ENCODE assay signal across 21 cellular contexts in genomic region chr11:122048401-122048800, GRCh38.
"Had no signal": no experiment of that assay in that cellular context is flagged by ENCODE, and none has a peak within 500 bp of the region (broad histone marks: within the 10 kb centered on the region; RNA-seq: fewer than 3 reads in every experiment).

No MANE protein-coding gene starts in this region.

- H3K27me3 ChIP-seq: foreskin keratinocyte, left lung, right atrium auricular region, transverse colon, uterus had no signal

- ATAC-seq: foreskin keratinocyte; left lung; naive thymus-derived CD8-positive, alpha-beta T cell; stimulated activated effector memory CD8-positive, alpha-beta T cell treated with anti-CD3 and anti-CD28 coated beads, Interleukin-12 subunit alpha, Interleukin-12 subunit beta, amount 100 ng/mL, for 72 hours; stimulated activated naive CD8-positive, alpha-beta T cell treated with anti-CD3 and anti-CD28 coated beads, Interleukin-15, amount 100 ng/mL, for 72 hours had no signal

- H3K9me3 ChIP-seq: uterus had no signal

- DNase-seq: activated CD4-positive, alpha-beta T cell treated with anti-CD3 and anti-CD28 coated beads for 1 hour; activated CD4-positive, alpha-beta T cell treated with anti-CD3 and anti-CD28 coated beads, Interleukin-2, amount 50 U/mL, for 1 hour; activated gamma-delta T cell treated with Interleukin-2 at 50 U/mL for 16 hours; activated T-cell treated with anti-CD3 and anti-CD28 coated beads, Interleukin-2, amount 50 U/mL, for 1 hour; cerebellar nuclear complex; endodermal cell; foreskin keratinocyte; immature natural killer cell; kidney glomerular epithelial cell; left lung; naive thymus-derived CD8-positive, alpha-beta T cell; stimulated activated CD4-positive, alpha-beta T cell treated with anti-CD3 and anti-CD28 coated beads, Interleukin-2, amount 100 ng/mL, for 24 hours; stimulated activated naive CD8-positive, alpha-beta T cell treated with anti-CD3 and anti-CD28 coated beads, Interleukin-15, amount 100 ng/mL, for 72 hours; transverse colon; uterus; WERI-Rb-1 had no signal

- H3K36me3 ChIP-seq: left lung, right atrium auricular region, transverse colon, uterus, WERI-Rb-1 had no signal

- H3K4me3 ChIP-seq: coronary artery, left lung, right atrium auricular region, skin epidermis, transverse colon, uterus had no signal

- H3K4me1 ChIP-seq: left lung, right atrium auricular region, transverse colon, uterus had no signal

- H3K27ac ChIP-seq: epithelial cell of prostate, foreskin keratinocyte, left lung, right atrium auricular region, skin epidermis, transverse colon, uterus, WERI-Rb-1 had no signal
